In the genomic region with DNA sequence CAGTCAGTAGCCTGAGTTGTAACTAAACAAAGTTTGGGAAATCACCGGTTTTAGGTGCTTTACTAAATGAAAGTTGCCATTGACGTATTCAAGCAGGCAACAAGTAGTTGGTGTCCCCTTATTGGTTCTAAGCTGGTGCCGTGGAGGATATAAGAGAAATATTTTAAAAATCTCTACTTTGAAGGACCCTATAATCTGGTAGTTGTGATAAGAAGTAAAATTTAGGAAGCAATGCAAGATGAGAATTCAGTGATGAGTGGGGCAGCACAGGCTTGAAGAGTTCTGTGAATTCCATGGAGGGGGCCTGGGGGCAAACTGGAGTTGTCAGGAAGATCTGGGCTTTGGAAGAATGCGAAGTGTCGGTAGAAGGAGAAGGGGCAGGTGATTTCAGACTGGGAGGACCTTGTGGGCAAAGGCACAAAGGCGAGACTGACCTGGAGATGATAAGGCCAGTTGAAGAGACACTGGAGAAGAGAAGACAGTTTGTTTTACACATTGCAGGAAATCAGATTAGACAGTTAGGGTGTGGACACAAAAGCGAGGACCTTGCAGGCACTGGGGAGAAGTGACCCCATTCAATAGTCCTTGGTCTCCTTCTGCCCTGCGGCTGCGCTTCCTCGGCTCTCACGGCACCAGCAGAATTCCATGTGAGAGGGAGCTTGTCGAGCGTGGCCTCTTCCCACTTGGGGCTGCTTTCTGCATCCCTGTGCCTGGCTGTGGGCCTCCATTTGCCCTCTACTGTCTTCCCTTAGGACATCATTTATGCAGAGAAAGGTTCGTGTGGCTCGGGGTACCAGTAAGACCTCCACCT, we compare ENCODE assay signal across 11 cellular contexts. TPM values are rescaled to one million over a fixed set of nuclear protein-coding genes. Genes with fewer than 3 reads are reported as not detected.
DNase-seq lines count a peak whose midpoint lies in the region; TF ChIP-seq lines count a peak whose summit lies in the region.
"Had no signal": no experiment of that assay in that cellular context is flagged by ENCODE, and none has a peak within 500 bp of the region (broad histone marks: within the 10 kb centered on the region; RNA-seq: fewer than 3 reads in every experiment).

No MANE protein-coding gene starts in this region.

- peaks cover 39% of the 10 kb centered on the region for H3K4me1 Mint-ChIP-seq in activated naive CD4-positive, alpha-beta T cell treated with anti-CD3 and anti-CD28 coated beads, Interleukin-2, amount 10 ng/mL, durations not matched to agents 7 days and 5 days
- H3K4me1 Mint-ChIP-seq in immature natural killer cell, result peaks cover 89 to 91% of the 10 kb centered on the region in 2 donors

- DNase-seq in activated naive CD4-positive, alpha-beta T cell treated with anti-CD3 and anti-CD28 coated beads, Interleukin-2, amount 10 ng/mL, durations not matched to agents 7 days and 5 days, result peak; percentile 41
- DNase-seq in activated naive CD4-positive, alpha-beta T cell treated with Interleukin-2 at 50 U/mL for 16 hours, result no peak
- DNase-seq in UCSD-AML1 (lab: John Stamatoyannopoulos, UW; ENCODE audit: unreplicated experiment), result peak; percentile 47
- DNase-seq in immature natural killer cell, result peak; percentile 62 to 67 (median 64)
- peak; percentile 22 for DNase-seq in transverse colon
- no peak for DNase-seq in GM19238 (ENCODE audit: insufficient read length, low spot score)
- DNase-seq in stimulated activated CD4-positive, alpha-beta T cell treated with anti-CD3 and anti-CD28 coated beads, Interleukin-1b, Interleukin-23, amount 100 ng/mL, for 48 hours, result no peak
- DNase-seq in NCI-H1105 treated with DMSO at 0.1 percent for 48 hours (lab: John Stamatoyannopoulos, UW), result no peak
- DNase-seq: NCI-H1105 had no signal

- peaks cover 20% of the 10 kb centered on the region for H3K27me3 ChIP-seq in transverse colon

- no peaks in the 10 kb centered on the region for H3K9me3 ChIP-seq in transverse colon

- in situ Hi-C loops in transverse colon (cut with MboI; ENCODE audit: low pct_ligation_motif_present in 1 of 4, low pct_unique_long_range_greater_than_20kb in 1 of 4, low sequenced_read_pairs in 3 of 4), result no loop called here

- no peaks in the 10 kb centered on the region for H3K9me3 Mint-ChIP-seq in activated naive CD4-positive, alpha-beta T cell treated with anti-CD3 and anti-CD28 coated beads, Interleukin-2, amount 10 ng/mL, durations not matched to agents 7 days and 5 days
- H3K9me3 Mint-ChIP-seq in immature natural killer cell, result no peaks in the 10 kb centered on the region

- no peaks in the 10 kb centered on the region for H3K36me3 ChIP-seq in transverse colon

- TF ChIP-seq CTCF in transverse colon (IDR thresholded peaks at IDR 0.05), result no peak

- CTCF ChIA-PET in activated naive CD4-positive, alpha-beta T cell treated with anti-CD3 and anti-CD28 coated beads, Interleukin-2, amount 10 ng/mL, durations not matched to agents 7 days and 5 days (lab: Charles Lee), result interaction anchor here (0.9 to 1.7 kb wide), 5 partner anchors 7 to 142 kb away, joined by 3 to 5 read pairs (median 4); partner anchors contain the start of gene N4BP2

- peaks cover 2 to 12% (median 5%) of the 10 kb centered on the region in 4 donors for H3K4me1 ChIP-seq in transverse colon

- intact Hi-C loops in transverse colon (cut with DNase I; ENCODE audit: low total_unique reads), result no loop called here

- peak overlapping the region; percentile 96 for H3K27ac Mint-ChIP-seq in activated naive CD4-positive, alpha-beta T cell treated with anti-CD3 and anti-CD28 coated beads, Interleukin-2, amount 10 ng/mL, durations not matched to agents 7 days and 5 days
- peak overlapping the region; percentile 96 to 100 (median 98) for H3K27ac Mint-ChIP-seq in immature natural killer cell

- H3K27me3 Mint-ChIP-seq in activated naive CD4-positive, alpha-beta T cell treated with anti-CD3 and anti-CD28 coated beads, Interleukin-2, amount 10 ng/mL, durations not matched to agents 7 days and 5 days, result peaks cover 4% of the 10 kb centered on the region
- peaks cover 8 to 46% (median 43%) of the 10 kb centered on the region in 3 donors for H3K27me3 Mint-ChIP-seq in immature natural killer cell (ENCODE audit: low read depth in 3 of 3)

- TF ChIP-seq EP300 in transverse colon (IDR thresholded peaks at IDR 0.05; ENCODE audit: low read depth), result no peak

- peak overlapping the region in 3 of 4 donors; percentile 9 to 40 (median 19) for H3K4me3 ChIP-seq in transverse colon

- H3K27ac ChIP-seq in transverse colon, result peak overlapping the region; percentile 55 to 82 (median 72)

- TF ChIP-seq POLR2A in transverse colon (IDR thresholded peaks at IDR 0.05), result peak; percentile 32

- peak overlapping the region; percentile 93 for H3K4me3 Mint-ChIP-seq in activated naive CD4-positive, alpha-beta T cell treated with anti-CD3 and anti-CD28 coated beads, Interleukin-2, amount 10 ng/mL, durations not matched to agents 7 days and 5 days
- peak overlapping the region; percentile 94 to 97 (median 95) for H3K4me3 Mint-ChIP-seq in immature natural killer cell

- WGBS in transverse colon (ENCODE audit: low coverage in 1 of 2), 2 donors, result 61 to 80% methylated on average over 5 to 15 of the region's 15 CpGs

- peaks cover 69% of the 10 kb centered on the region for H3K36me3 Mint-ChIP-seq in activated naive CD4-positive, alpha-beta T cell treated with anti-CD3 and anti-CD28 coated beads, Interleukin-2, amount 10 ng/mL, durations not matched to agents 7 days and 5 days
- H3K36me3 Mint-ChIP-seq in immature natural killer cell, result peaks cover 0 to 6% (median 3%) of the 10 kb centered on the region in 3 donors

RNA-seq across cellular contexts. Expression of gene RHOH, which starts 1.3 kb away (rescaled TPM):
- polyA plus RNA-seq in immature natural killer cell, result 10 to 100 TPM; 82.0 to 97.6 (median 97.3) TPM
- 10 to 100 TPM in 1 of 4 donors, 1 to 10 TPM in 2, not detected in 1; 4.1 to 10.3 (median 4.1) TPM for total RNA-seq in transverse colon
- total RNA-seq: fibroblast of villous mesenchyme, osteoblast had no signal

Comparison
In these comparisons a context has a peak if more than half of its experiments do, and no peak if none do; other contexts are left out.
1. DNase-seq: peak in activated naive CD4-positive, alpha-beta T cell treated with anti-CD3 and anti-CD28 coated beads, Interleukin-2, amount 10 ng/mL, durations not matched to agents 7 days and 5 days (single experiment), UCSD-AML1 (single experiment), immature natural killer cell (3 of 3) and transverse colon (single experiment); none in activated naive CD4-positive, alpha-beta T cell treated with Interleukin-2 at 50 U/mL for 16 hours (single experiment), GM19238 (single experiment), stimulated activated CD4-positive, alpha-beta T cell treated with anti-CD3 and anti-CD28 coated beads, Interleukin-1b, Interleukin-23, amount 100 ng/mL, for 48 hours (single experiment) and NCI-H1105 treated with DMSO at 0.1 percent for 48 hours (single experiment).